Comparison of ENCODE assay signal across 1 cellular context in genomic region chr1:225627304-225627947, GRCh38.
TF ChIP-seq lines count a peak whose summit lies in the region.

No MANE protein-coding gene starts in this region.

TF ChIP-seq in GM12878, 131 proteins besides CTCF, POLR2A, EP300 and RAD21 (continued from another document):
- no peak for TF ChIP-seq IRF3 (IDR thresholded peaks at IDR 0.05)
- no peak for TF ChIP-seq CREM (IDR thresholded peaks at IDR 0.05; ENCODE audit: low read depth)
- TF ChIP-seq SUPT20H (IDR thresholded peaks at IDR 0.05; ENCODE audit: borderline replicate concordance, control insufficient read depth, low read depth, low read length), result no peak
- TF ChIP-seq HDAC2 (IDR thresholded peaks at IDR 0.05), result no peak
